ENCODE assay signal across 17 cellular contexts in the genomic region with DNA sequence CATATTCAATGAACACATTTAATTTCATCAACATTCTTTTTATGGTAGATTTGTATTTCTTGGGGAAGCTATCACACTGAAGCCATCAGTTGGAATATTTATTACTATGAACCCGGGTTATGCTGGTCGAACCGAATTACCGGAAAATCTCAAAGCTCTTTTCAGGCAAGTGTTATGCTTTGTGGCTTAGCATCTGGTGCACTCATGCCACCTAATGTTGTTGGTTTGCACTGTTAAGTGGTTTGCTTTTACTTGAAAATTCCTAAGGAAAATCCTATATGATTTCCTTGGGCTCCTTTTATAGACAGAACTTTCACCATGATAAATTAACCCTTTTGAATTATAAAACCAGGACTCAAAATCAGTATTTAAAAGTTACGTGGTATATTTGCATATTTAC.
DNase-seq lines count a peak whose midpoint lies in the region; TF ChIP-seq lines count a peak whose summit lies in the region.
"Had no signal": no experiment of that assay in that cellular context is flagged by ENCODE, and none has a peak within 500 bp of the region (broad histone marks: within the 10 kb centered on the region; RNA-seq: fewer than 3 reads in every experiment).

No MANE protein-coding gene starts in this region.

- H2AK5ac ChIP-seq in mesendoderm (ENCODE audit: low read length): no peak overlapping the region

- H3K27me3 ChIP-seq in mesendoderm (ENCODE audit: insufficient read depth, low read length, poor library complexity): no peaks in the 10 kb centered on the region
- H3K27me3 ChIP-seq: ascending aorta, suprapubic skin had no signal

- no peak overlapping the region for H3K4me3 ChIP-seq in astrocyte of the cerebellum (ENCODE audit: low read depth, low read length)
- H3K4me3 ChIP-seq in mesendoderm (ENCODE audit: low read length): no peak overlapping the region
- H3K4me3 ChIP-seq: ascending aorta, dorsolateral prefrontal cortex, suprapubic skin had no signal

- no peaks in the 10 kb centered on the region for H3K79me1 ChIP-seq in mesendoderm (ENCODE audit: low read length)

- no peak overlapping the region for H3K27ac ChIP-seq in mesendoderm (ENCODE audit: low read depth, low read length)
- H3K27ac ChIP-seq: ascending aorta, dorsolateral prefrontal cortex, suprapubic skin had no signal

- H2BK5ac ChIP-seq in mesendoderm (ENCODE audit: low read length): no peak overlapping the region

- H3K4me1 ChIP-seq in mesendoderm (ENCODE audit: control insufficient read depth, low read depth, low read length): no peaks in the 10 kb centered on the region
- H3K4me1 ChIP-seq: ascending aorta, suprapubic skin had no signal

- H3K18ac ChIP-seq in mesendoderm (ENCODE audit: low read length): no peak overlapping the region

- no peak overlapping the region for H2BK120ac ChIP-seq in mesendoderm (ENCODE audit: low read depth, low read length)

- WGBS in mesendoderm (ENCODE audit: extremely low coverage, insufficient coverage, low lambda C conversion rate): no CpG with 5 or more reads among the region's 5 CpGs

- DNase-seq in DMS53 (lab: John Stamatoyannopoulos, UW): peak; percentile 38
- DNase-seq in DMS53 treated with DMSO at 0.1 percent for 48 hours (lab: John Stamatoyannopoulos, UW; ENCODE audit: unreplicated experiment): no peak
- DNase-seq in LHCN-M2 (ENCODE audit: low read depth): peak; percentile 1
- DNase-seq in astrocyte of the cerebellum (ENCODE audit: low read depth): no peak
- peak; percentile 12 for DNase-seq in mesendoderm
- DNase-seq in dedifferentiated amniotic fluid mesenchymal stem cell (ENCODE audit: extremely low spot score): no peak
- no peak for DNase-seq in activated CD8-positive, alpha-beta memory T cell treated with anti-CD3 and anti-CD28 coated beads for 24 hours
- DNase-seq in stimulated activated CD4-positive, alpha-beta T cell treated with anti-CD3 and anti-CD28 coated beads, Interleukin-2, amount 100 ng/mL, for 24 hours: no peak
- DNase-seq: activated effector memory CD4-positive, alpha-beta T cell treated with anti-CD3 and anti-CD28 coated beads, Interleukin-2, amount 50 U/mL, for 16 hours; dorsolateral prefrontal cortex; hypothalamus; left cardiac atrium; MM.1S; naive B cell; NCI-H2107 had no signal

- H3K23ac ChIP-seq in mesendoderm (ENCODE audit: low read length): no peak overlapping the region

- H3K56ac ChIP-seq in mesendoderm (ENCODE audit: low read length): no peak overlapping the region

- H3K79me2 ChIP-seq in mesendoderm (ENCODE audit: control insufficient read depth, insufficient read depth, low read length): no peaks in the 10 kb centered on the region

- no peak overlapping the region for H3K4me2 ChIP-seq in mesendoderm (ENCODE audit: low read length)

- H4K8ac ChIP-seq in mesendoderm (ENCODE audit: low read depth, low read length): no peak overlapping the region

- peak; percentile 22 for TF ChIP-seq CTCF in astrocyte of the cerebellum (IDR thresholded peaks at IDR 0.05; ENCODE audit: low read depth, low read length, missing control alignments)

- H2BK15ac ChIP-seq in mesendoderm (replicated peaks; ENCODE audit: low read depth): no peak overlapping the region

- no peak overlapping the region for H4K5ac ChIP-seq in mesendoderm (ENCODE audit: low read length)

- in situ Hi-C loops in astrocyte of the cerebellum (cut with HindIII; ENCODE audit: low sequenced_read_pairs): no loop called here

- H3K9ac ChIP-seq in mesendoderm (ENCODE audit: low read length): no peak overlapping the region

- H3K36me3 ChIP-seq in mesendoderm (ENCODE audit: control insufficient read depth, insufficient read depth, low read length): no peaks in the 10 kb centered on the region
- H3K36me3 ChIP-seq: ascending aorta, suprapubic skin had no signal

- no peak overlapping the region for H3K4ac ChIP-seq in mesendoderm (ENCODE audit: low read depth, low read length)

Comparison
In these comparisons a context has a peak if more than half of its experiments do, and no peak if none do; other contexts are left out.
1. DNase-seq: peak in DMS53 (single experiment), LHCN-M2 (single experiment) and mesendoderm (single experiment); none in DMS53 treated with DMSO at 0.1 percent for 48 hours (single experiment), astrocyte of the cerebellum (single experiment), dedifferentiated amniotic fluid mesenchymal stem cell (single experiment), activated CD8-positive, alpha-beta memory T cell treated with anti-CD3 and anti-CD28 coated beads for 24 hours (single experiment) and stimulated activated CD4-positive, alpha-beta T cell treated with anti-CD3 and anti-CD28 coated beads, Interleukin-2, amount 100 ng/mL, for 24 hours (0 of 2).